Comparison of ENCODE assay signal across 9 cellular contexts in genomic region chr5:122701640-122702523, GRCh38.
DNase-seq lines count a peak whose midpoint lies in the region; ATAC-seq and TF ChIP-seq lines count a peak whose summit lies in the region.
"Had no signal": no experiment of that assay in that cellular context is flagged by ENCODE, and none has a peak within 500 bp of the region (broad histone marks: within the 10 kb centered on the region; RNA-seq: fewer than 3 reads in every experiment).

No MANE protein-coding gene starts in this region.

- H3K27me3 ChIP-seq in spleen (replicated peaks in 1 of 7), result no peaks in the 10 kb centered on the region

- peak; percentile 5 to 14 for DNase-seq in activated CD4-positive, alpha-beta T cell treated with anti-CD3 and anti-CD28 coated beads, Interleukin-2, amount 50 U/mL, for 48 hours
- DNase-seq in activated CD4-positive, alpha-beta T cell treated with anti-CD3 and anti-CD28 coated beads, Interleukin-2, amount 50 U/mL, for 1 hour, result no peak
- no peak for DNase-seq in spleen
- DNase-seq in DMS53 (lab: John Stamatoyannopoulos, UW), result no peak
- no peak for DNase-seq in medulla oblongata (ENCODE audit: extremely low spot score)
- no peak for DNase-seq in A172 (ENCODE audit: low spot score)
- DNase-seq: H7 had no signal

- peaks cover 0 to 49% (median 13%) of the 10 kb centered on the region in 6 donors for H3K4me1 ChIP-seq in spleen

- TF ChIP-seq POLR2A in spleen (IDR thresholded peaks at IDR 0.05), result no peak

- no peaks in the 10 kb centered on the region for H3K36me3 ChIP-seq in spleen

- WGBS in spleen, 5 donors, result 59 to 76% (median 65%) methylated on average over 8 of the region's 8 CpGs

- ATAC-seq in GM21723 (IDR thresholded peaks at IDR 0.05; ENCODE audit: unreplicated experiment) (peak; percentile 99), HG03520 (IDR thresholded peaks at IDR 0.05; ENCODE audit: unreplicated experiment) (peak; percentile 99)

- H3K4me3 ChIP-seq in spleen, result no peak overlapping the region

- intact Hi-C loops in spleen (cut with DNase I; ENCODE audit: low total_unique reads), result no loop called here

- peak overlapping the region; percentile 51 to 85 (median 72) for H3K27ac ChIP-seq in spleen

- no peaks in the 10 kb centered on the region for H3K9me3 ChIP-seq in spleen

- TF ChIP-seq CTCF in spleen (IDR thresholded peaks at IDR 0.05 in 8 of 11, conservative IDR thresholded peaks at IDR 0.05 in 3 of 11), result no peak

Comparison
In these comparisons a context has a peak if more than half of its experiments do, and no peak if none do; other contexts are left out.
1. DNase-seq: peak in activated CD4-positive, alpha-beta T cell treated with anti-CD3 and anti-CD28 coated beads, Interleukin-2, amount 50 U/mL, for 48 hours (2 of 2); none in activated CD4-positive, alpha-beta T cell treated with anti-CD3 and anti-CD28 coated beads, Interleukin-2, amount 50 U/mL, for 1 hour (single experiment), spleen (single experiment), DMS53 (single experiment), medulla oblongata (single experiment) and A172 (single experiment).